In genomic region chr6:88910922-88911778, GRCh38 we compare ENCODE assay signal across 24 cellular contexts. TPM values are rescaled to one million over a fixed set of nuclear protein-coding genes. Genes with fewer than 3 reads are reported as not detected.
DNase-seq lines count a peak whose midpoint lies in the region; ATAC-seq and TF ChIP-seq lines count a peak whose summit lies in the region.
"Had no signal": no experiment of that assay in that cellular context is flagged by ENCODE, and none has a peak within 500 bp of the region (broad histone marks: within the 10 kb centered on the region; RNA-seq: fewer than 3 reads in every experiment).

No MANE protein-coding gene starts in this region.

- no peaks in the 10 kb centered on the region for H3K36me3 ChIP-seq in ascending aorta
- H3K36me3 ChIP-seq: MG63, prostate gland had no signal

- peaks cover 0 to 9% of the 10 kb centered on the region in 2 donors for H3K4me1 ChIP-seq in ascending aorta
- H3K4me1 ChIP-seq: Caco-2, prostate gland had no signal

- no peaks in the 10 kb centered on the region for H3K27me3 ChIP-seq in ascending aorta
- H3K27me3 ChIP-seq: MG63 had no signal

- no peak for TF ChIP-seq CTCF in ascending aorta (IDR thresholded peaks at IDR 0.05)

- no peak overlapping the region for H3K4me3 ChIP-seq in ascending aorta
- H3K4me3 ChIP-seq: HAP-1, MG63, prostate gland, SK-N-MC, smooth muscle cell had no signal

- peak; percentile 2 for DNase-seq in DMS53 (lab: John Stamatoyannopoulos, UW)
- no peak for DNase-seq in DMS53 treated with DMSO at 0.1 percent for 48 hours (lab: John Stamatoyannopoulos, UW; ENCODE audit: unreplicated experiment)
- DNase-seq in NCI-H2029 treated with DMSO at 0.1 percent for 48 hours (lab: John Stamatoyannopoulos, UW): peak; percentile 11
- no peak for DNase-seq in ascending aorta (ENCODE audit: low spot score in 2 of 2)
- DNase-seq in left kidney (ENCODE audit: low read depth, low spot score): peak; percentile 48
- DNase-seq in occipital lobe (lab: John Stamatoyannopoulos, UW): no peak
- no peak for DNase-seq in mucosa of gallbladder (ENCODE audit: low spot score)
- DNase-seq: 8988T; activated CD8-positive, alpha-beta memory T cell treated with anti-CD3 and anti-CD28 coated beads for 24 hours; Caco-2; GDM1; glutamatergic neuron; MG63; midbrain; NCI-H187 treated with DMSO at 0.1 percent for 48 hours; NK-92 treated with Interleukin-12 subunit alpha and Interleukin-12 subunit beta, amount 100 ng/mL, for 24 hours; stimulated activated CD4-positive, alpha-beta T cell treated with anti-CD3 and anti-CD28 coated beads, Interleukin-4, amount 100 ng/mL, for 1 hour had no signal

- intact Hi-C loops in ascending aorta (cut with DNase I): no loop called here

- peaks cover 0 to 3% of the 10 kb centered on the region in 2 donors for H3K9me3 ChIP-seq in ascending aorta
- H3K9me3 ChIP-seq: Caco-2, HAP-1, MG63, prostate gland had no signal

- H3K27ac ChIP-seq in ascending aorta: peak overlapping the region; percentile 10 to 57
- H3K27ac ChIP-seq: prostate gland, SK-N-MC had no signal

- no peak for ATAC-seq in HG02938 (IDR thresholded peaks at IDR 0.05; ENCODE audit: unreplicated experiment)
- ATAC-seq: activated naive CD4-positive, alpha-beta T cell treated with anti-CD3 and anti-CD28 coated beads, Interleukin-2, amount 50 U/mL, for 72 hours; left lobe of liver had no signal

RNA-seq across cellular contexts. Expression of gene RNGTT, which starts 52.3 kb away (rescaled TPM):
- total RNA-seq in ascending aorta (13.4 TPM), occipital lobe (87.2 TPM), mucosa of gallbladder (9.1 TPM)

Comparison
In these comparisons a context has a peak if more than half of its experiments do, and no peak if none do; other contexts are left out.
1. DNase-seq: peak in DMS53 (single experiment), NCI-H2029 treated with DMSO at 0.1 percent for 48 hours (single experiment) and left kidney (single experiment); none in DMS53 treated with DMSO at 0.1 percent for 48 hours (single experiment), ascending aorta (0 of 2), occipital lobe (single experiment) and mucosa of gallbladder (single experiment).